In the genomic region with DNA sequence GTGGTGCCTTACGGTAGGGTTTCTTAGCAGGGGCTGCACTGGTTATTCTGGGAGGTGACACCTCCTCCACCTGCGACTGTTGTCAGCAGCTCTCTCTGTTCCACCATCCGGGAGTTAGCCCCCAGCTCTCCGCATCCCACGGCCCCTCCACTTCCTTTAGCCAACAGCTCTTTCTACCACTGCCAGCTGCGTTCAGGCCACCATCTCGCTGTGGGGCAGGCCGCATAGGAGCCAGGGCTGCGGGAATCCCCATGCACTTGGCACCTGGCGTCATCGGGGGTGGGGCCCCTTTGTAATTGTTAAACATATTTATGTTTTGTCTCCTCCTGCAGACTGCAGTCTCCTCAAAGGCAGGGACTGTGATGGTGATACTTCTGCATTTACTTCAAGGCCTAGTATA, we compare ENCODE assay signal across 25 cellular contexts.
"Had no signal": no experiment of that assay in that cellular context is flagged by ENCODE, and none has a peak within 500 bp of the region (broad histone marks: within the 10 kb centered on the region; RNA-seq: fewer than 3 reads in every experiment).

No MANE protein-coding gene starts in this region.

- H3K36me3 ChIP-seq: left ventricle myocardium inferior, pancreas, prostate gland, stomach, thyroid gland, transverse colon, upper lobe of left lung, vagina had no signal

- H3K27me3 ChIP-seq: pancreas, stomach, testis, thyroid gland, transverse colon, upper lobe of left lung, vagina had no signal

- H3K27ac ChIP-seq: left ventricle myocardium inferior, pancreas, prostate gland, skin epidermis, stomach, testis, thyroid gland, transverse colon, upper lobe of left lung, vagina had no signal

- H3K4me1 ChIP-seq: left ventricle myocardium inferior, pancreas, prostate gland, stomach, testis, thyroid gland, transverse colon, upper lobe of left lung, vagina had no signal

- DNase-seq: hippocampal formation; kidney; left ventricle myocardium inferior; mesendoderm; naive B cell; natural killer cell; nephron progenitor cell; nucleus accumbens; retina; stimulated activated CD4-positive, alpha-beta T cell treated with anti-CD3 and anti-CD28 coated beads, Interleukin-12 subunit alpha, Interleukin-12 subunit beta, amount 100 ng/mL, for 4 hours; stimulated activated CD4-positive, alpha-beta T cell treated with anti-CD3 and anti-CD28 coated beads, Interleukin-15, amount 100 ng/mL, for 24 hours; stimulated activated CD4-positive, alpha-beta T cell treated with anti-CD3 and anti-CD28 coated beads, Interleukin-2, amount 100 ng/mL, for 24 hours; stimulated activated CD4-positive, alpha-beta T cell treated with anti-CD3 and anti-CD28 coated beads, Interleukin-4, amount 100 ng/mL, for 1 hour; stimulated activated naive B cell treated with anti-CD40 and anti-IgM and Interleukin-4, amounts not matched to agents 10 μg/mL and 1 μg/mL and 100 μg/mL, for 72 hours; stimulated activated naive CD8-positive, alpha-beta T cell treated with anti-CD3 and anti-CD28 coated beads, Interleukin-15, Interleukin-2, amounts not matched to agents 100 U/mL and 50 U/mL, for 24 hours; stomach; testis; thyroid gland; transverse colon; upper lobe of left lung had no signal

- H3K9me3 ChIP-seq: left ventricle myocardium inferior, pancreas, prostate gland, stomach, testis, thyroid gland, transverse colon, upper lobe of left lung, vagina had no signal

- H3K4me3 ChIP-seq: left ventricle myocardium inferior, lung, pancreas, prostate gland, skin epidermis, stomach, testis, thyroid gland, transverse colon, upper lobe of left lung, vagina had no signal
